In the genomic region with DNA sequence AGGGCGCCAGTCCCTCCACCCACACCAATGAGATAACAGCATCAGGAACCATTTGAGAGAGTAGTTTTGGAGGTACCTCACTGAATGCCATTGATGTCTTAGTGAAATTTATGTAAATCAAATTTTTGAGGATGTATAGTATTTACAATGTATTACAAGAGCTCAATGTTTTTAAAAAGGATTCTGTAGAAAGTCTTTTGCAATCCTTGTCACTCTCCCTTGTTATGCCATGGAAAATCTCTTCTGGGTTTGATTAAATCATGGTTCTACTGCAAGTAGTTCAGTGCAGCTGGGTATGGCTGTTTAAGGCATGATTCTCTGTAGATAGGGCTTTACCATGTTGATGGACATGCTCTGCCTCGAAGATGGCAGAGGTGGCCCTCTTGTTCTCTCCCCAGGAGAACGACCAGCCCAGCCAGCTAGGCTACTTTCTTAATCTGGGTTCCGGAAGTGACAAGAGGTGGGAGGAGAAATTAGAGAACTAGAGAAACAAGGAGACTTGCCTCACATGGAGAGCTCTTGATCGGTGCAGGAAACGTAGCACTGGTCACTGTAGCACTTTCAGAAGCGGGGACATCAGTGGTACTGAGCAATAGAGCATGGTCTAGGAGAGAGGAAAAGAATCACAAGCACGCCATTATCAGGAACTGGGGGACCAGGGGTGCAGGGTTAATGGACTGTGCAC, we compare ENCODE assay signal across 12 cellular contexts.
"Had no signal": no experiment of that assay in that cellular context is flagged by ENCODE, and none has a peak within 500 bp of the region (broad histone marks: within the 10 kb centered on the region; RNA-seq: fewer than 3 reads in every experiment).

No MANE protein-coding gene starts in this region.

- H3K4me3 Mint-ChIP-seq: activated naive CD8-positive, alpha-beta T cell; activated T-cell treated with anti-CD3 and anti-CD28 coated beads, Interleukin-2, amount 50 U/mL, for 4 hours; nephron had no signal

- H3K36me3 ChIP-seq: ovary, vagina had no signal

- H3K36me3 Mint-ChIP-seq: activated naive CD8-positive, alpha-beta T cell had no signal

- DNase-seq: activated CD4-positive, alpha-beta T cell treated with anti-CD3 and anti-CD28 coated beads for 1 hour; activated CD4-positive, alpha-beta T cell treated with anti-CD3 and anti-CD28 coated beads, Interleukin-2, amount 50 U/mL, for 48 hours; activated gamma-delta T cell; activated T-cell treated with anti-CD3 and anti-CD28 coated beads, Interleukin-2, amount 50 U/mL, for 4 hours; foreskin keratinocyte; left colon; mesendoderm; ovary; stimulated activated CD4-positive, alpha-beta T cell treated with anti-CD3 and anti-CD28 coated beads, Interleukin-15, amount 100 ng/mL, for 24 hours had no signal

- H3K9me3 ChIP-seq: ovary, vagina had no signal

- ATAC-seq: activated T-cell treated with anti-CD3 and anti-CD28 coated beads, Interleukin-2, amount 50 U/mL, for 4 hours; foreskin keratinocyte; left colon had no signal

- H3K27ac ChIP-seq: foreskin keratinocyte, ovary, vagina had no signal

- H3K27me3 ChIP-seq: ovary, vagina had no signal

- H3K27ac Mint-ChIP-seq: activated naive CD8-positive, alpha-beta T cell had no signal

- H3K4me3 ChIP-seq: ovary, vagina had no signal
